Comparison of ENCODE assay signal across 10 cellular contexts in the genomic region with DNA sequence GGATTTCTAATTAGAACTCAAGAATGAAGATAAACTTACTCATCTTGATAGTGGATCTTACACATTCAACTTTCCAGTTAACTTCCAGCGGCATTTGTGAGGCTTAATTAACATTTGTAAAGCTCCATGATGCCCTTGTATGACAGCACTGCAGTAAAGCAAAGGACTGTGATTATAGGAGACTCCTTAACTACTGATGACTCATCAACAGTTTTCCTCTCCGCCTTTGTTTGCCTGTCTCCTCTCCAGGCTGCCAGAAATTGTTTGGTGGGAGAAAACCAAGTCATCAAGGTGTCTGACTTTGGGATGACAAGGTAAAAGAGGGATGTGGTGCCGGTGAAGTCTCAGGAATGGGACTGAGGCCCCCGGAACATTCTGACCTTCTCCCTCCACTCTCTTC. TPM values are rescaled to one million over a fixed set of nuclear protein-coding genes. Genes with fewer than 3 reads are reported as not detected.
A peak's percentile ranks its signal among the peaks of the same experiment; 100 is the strongest.
DNase-seq lines count a peak whose midpoint lies in the region; ATAC-seq and TF ChIP-seq lines count a peak whose summit lies in the region.
"Had no signal": no experiment of that assay in that cellular context is flagged by ENCODE, and none has a peak within 500 bp of the region (broad histone marks: within the 10 kb centered on the region; RNA-seq: fewer than 3 reads in every experiment).

No MANE protein-coding gene starts in this region.

- H3K27ac Mint-ChIP-seq in activated naive CD4-positive, alpha-beta T cell treated with anti-CD3 and anti-CD28 coated beads, Interleukin-2, amount 50 U/mL, for 72 hours: peak overlapping the region; percentile 83 to 98

- H3K4me1 ChIP-seq in transverse colon: peaks cover 0 to 21% (median 3%) of the 10 kb centered on the region in 4 donors

- intact Hi-C loops in left colon (cut with DNase I, micrococcal nuclease) (no loop called here), transverse colon (cut with DNase I; ENCODE audit: low total_unique reads) (no loop called here)

- H3K9me3 ChIP-seq in transverse colon: no peaks in the 10 kb centered on the region

- TF ChIP-seq EP300 in transverse colon (IDR thresholded peaks at IDR 0.05; ENCODE audit: low read depth): no peak

- TF ChIP-seq CTCF in transverse colon (IDR thresholded peaks at IDR 0.05): no peak

- no peaks in the 10 kb centered on the region for H3K9me3 Mint-ChIP-seq in activated naive CD4-positive, alpha-beta T cell treated with anti-CD3 and anti-CD28 coated beads, Interleukin-2, amount 50 U/mL, for 72 hours

- H3K27ac ChIP-seq in transverse colon: no peak overlapping the region

- no peak overlapping the region for H3K4me3 ChIP-seq in transverse colon

- no peaks in the 10 kb centered on the region for H3K36me3 ChIP-seq in transverse colon

- ATAC-seq in activated naive CD4-positive, alpha-beta T cell treated with anti-CD3 and anti-CD28 coated beads, Interleukin-2, amount 50 U/mL, for 72 hours: no peak
- peak; percentile 88 for ATAC-seq in left colon
- no peak for ATAC-seq in HG03159 (IDR thresholded peaks at IDR 0.05; ENCODE audit: unreplicated experiment)

- DNase-seq in DMS53 (lab: John Stamatoyannopoulos, UW) (peak; percentile 73), HT1080 (ENCODE audit: low read depth) (peak; percentile 40), left colon (no peak), DMS 273 (lab: John Stamatoyannopoulos, UW; ENCODE audit: unreplicated experiment) (no peak), transverse colon (no peak)
- DNase-seq in activated naive CD4-positive, alpha-beta T cell treated with anti-CD3 and anti-CD28 coated beads, Interleukin-2, amount 50 U/mL, for 72 hours (ENCODE audit: low spot score in 2 of 2): no peak
- DNase-seq in activated effector memory CD4-positive, alpha-beta T cell treated with Interleukin-2 at 50 U/mL for 16 hours: no peak
- DNase-seq: stimulated activated CD4-positive, alpha-beta T cell treated with anti-CD3 and anti-CD28 coated beads, Interleukin-12 subunit alpha, Interleukin-12 subunit beta, amount 100 ng/mL, for 4 hours; T-helper 9 cell had no signal

- TF ChIP-seq POLR2A in transverse colon (IDR thresholded peaks at IDR 0.05): no peak

- in situ Hi-C loops in transverse colon (cut with MboI; ENCODE audit: low pct_ligation_motif_present in 1 of 4, low pct_unique_long_range_greater_than_20kb in 1 of 4, low sequenced_read_pairs in 3 of 4): no loop called here

- no peaks in the 10 kb centered on the region for H3K27me3 ChIP-seq in transverse colon

- H3K36me3 Mint-ChIP-seq in activated naive CD4-positive, alpha-beta T cell treated with anti-CD3 and anti-CD28 coated beads, Interleukin-2, amount 50 U/mL, for 72 hours: peaks cover 69 to 92% of the 10 kb centered on the region in 2 donors

- 29 to 48% methylated on average over 1 to 4 of the region's 4 CpGs for WGBS in transverse colon (ENCODE audit: low coverage in 1 of 2), 2 donors

RNA-seq across cellular contexts. Expression of gene CYFIP2, which starts 20.4 kb away (rescaled TPM):
- total RNA-seq in HT1080 (2014; rRNA removed; shearing (Covaris generic)): 57.2 and 57.6 TPM in 2 replicates
- 65.7 and 68.8 TPM in 2 replicates for polyA plus RNA-seq in HT1080 (2015; cell fraction: cytosol; rRNA removed)
- polyA plus RNA-seq in HT1080 (2015; cell fraction: nucleus; rRNA removed): 73.6 and 76.6 TPM in 2 replicates
- total RNA-seq in activated naive CD4-positive, alpha-beta T cell treated with anti-CD3 and anti-CD28 coated beads, Interleukin-2, amount 50 U/mL, for 72 hours: 100 to 1,000 TPM; 335 to 493 TPM
- total RNA-seq in left colon: 10 to 100 TPM; 25.5 to 36.0 TPM
- total RNA-seq in transverse colon: 100 to 1,000 TPM in 1 of 4 donors, 10 to 100 TPM in 3; 34.0 to 134 (median 41.6) TPM

Comparison
In these comparisons a context has a peak if more than half of its experiments do, and no peak if none do; other contexts are left out.
1. DNase-seq: peak in DMS53 (single experiment) and HT1080 (single experiment); none in activated naive CD4-positive, alpha-beta T cell treated with anti-CD3 and anti-CD28 coated beads, Interleukin-2, amount 50 U/mL, for 72 hours (0 of 2), left colon (0 of 2), DMS 273 (single experiment), transverse colon (single experiment) and activated effector memory CD4-positive, alpha-beta T cell treated with Interleukin-2 at 50 U/mL for 16 hours (single experiment).